Comparison of ENCODE assay signal across 13 cellular contexts in the genomic region with DNA sequence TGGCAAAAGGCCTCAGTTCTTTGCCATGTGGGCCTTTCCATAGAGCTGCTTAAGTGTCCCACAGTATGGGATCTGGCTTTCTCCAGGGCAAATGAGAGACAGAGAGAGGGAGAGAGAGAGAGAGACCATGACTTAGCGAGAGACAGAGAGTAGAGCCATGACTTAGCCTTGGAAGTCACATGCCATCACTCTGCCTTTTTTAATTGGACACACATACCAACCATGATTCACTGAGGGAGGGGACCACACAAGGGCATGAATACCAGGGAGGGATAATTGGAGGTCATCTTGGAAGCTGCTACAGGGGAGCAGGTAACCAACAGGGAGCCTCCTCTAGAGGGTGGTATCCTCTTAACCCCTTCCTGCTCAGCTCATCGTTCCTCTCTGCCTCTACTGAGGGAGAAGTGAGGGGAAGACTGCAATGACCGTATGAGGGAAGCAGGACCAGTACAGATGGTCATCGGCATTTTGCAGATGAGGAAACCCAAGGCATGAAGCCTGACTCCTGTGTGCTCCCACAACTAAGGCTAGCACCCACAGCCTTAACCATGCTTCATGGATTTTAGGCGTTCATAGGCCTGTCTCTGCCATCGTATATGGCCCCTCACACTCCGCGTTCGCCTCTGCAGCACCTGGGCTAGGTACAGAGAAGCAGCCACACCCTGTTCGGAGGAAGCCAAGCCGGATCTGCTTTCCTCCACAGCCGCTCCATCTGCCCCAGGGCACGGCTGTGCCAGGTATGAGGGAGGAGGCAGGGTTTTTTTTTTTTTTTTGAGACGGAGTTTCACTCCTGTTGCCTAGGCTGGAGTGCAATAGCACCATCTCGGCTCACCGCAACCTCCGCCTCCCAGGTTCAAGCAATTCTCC. TPM values are rescaled to one million over a fixed set of nuclear protein-coding genes. Genes with fewer than 3 reads are reported as not detected.
DNase-seq lines count a peak whose midpoint lies in the region; ATAC-seq and TF ChIP-seq lines count a peak whose summit lies in the region.
"Had no signal": no experiment of that assay in that cellular context is flagged by ENCODE, and none has a peak within 500 bp of the region (broad histone marks: within the 10 kb centered on the region; RNA-seq: fewer than 3 reads in every experiment).

No MANE protein-coding gene starts in this region.

- H3K27ac ChIP-seq in esophagus squamous epithelium (peak overlapping the region; percentile 29 to 78 (median 43)), skeletal muscle tissue (ENCODE audit: low read depth, low read length) (peak overlapping the region; percentile 39), caudate nucleus (ENCODE audit: low read depth, low read length) (no peak overlapping the region)
- H3K27ac ChIP-seq: upper lobe of right lung had no signal

- no peak overlapping the region for H3K9ac ChIP-seq in skeletal muscle tissue (ENCODE audit: low read depth in 1 of 3, low read length in 3 of 3)

- no peak for TF ChIP-seq CTCF in esophagus squamous epithelium (IDR thresholded peaks at IDR 0.05)

- no peaks in the 10 kb centered on the region for H3K27me3 ChIP-seq in esophagus squamous epithelium
- no peaks in the 10 kb centered on the region for H3K27me3 ChIP-seq in skeletal muscle tissue (ENCODE audit: control insufficient read depth in 3 of 3, insufficient read depth in 3 of 3, low read length in 3 of 3)
- H3K27me3 ChIP-seq: upper lobe of right lung had no signal

- no peak overlapping the region for H3K4me3 ChIP-seq in esophagus squamous epithelium
- no peak overlapping the region for H3K4me3 ChIP-seq in skeletal muscle tissue (ENCODE audit: low read length in 3 of 3)
- H3K4me3 ChIP-seq: upper lobe of right lung had no signal

- no peak for TF ChIP-seq POLR2A in esophagus squamous epithelium (IDR thresholded peaks at IDR 0.05)

- H3K4me1 ChIP-seq in esophagus squamous epithelium (peaks cover 26 to 71% (median 36%) of the 10 kb centered on the region in 3 donors), skeletal muscle tissue (ENCODE audit: control insufficient read depth in 3 of 3, insufficient read depth in 3 of 3, low read length in 3 of 3) (peaks cover 33 to 44% (median 40%) of the 10 kb centered on the region in 3 donors)

- H3K36me3 ChIP-seq in esophagus squamous epithelium, result peaks cover 6 to 26% (median 9%) of the 10 kb centered on the region in 3 donors
- peaks cover 14 to 20% (median 19%) of the 10 kb centered on the region in 3 donors for H3K36me3 ChIP-seq in skeletal muscle tissue (ENCODE audit: control insufficient read depth in 3 of 3, insufficient read depth in 3 of 3, low read length in 3 of 3)

- DNase-seq in EH (ENCODE audit: low read depth) (peak; percentile 62), NCI-H2171 treated with DMSO at 0.1 percent for 48 hours (lab: John Stamatoyannopoulos, UW) (peak; percentile 70), esophagus squamous epithelium (lab: John Stamatoyannopoulos, UW) (no peak), COLO668 (lab: John Stamatoyannopoulos, UW; ENCODE audit: unreplicated experiment) (no peak), caudate nucleus (lab: John Stamatoyannopoulos, UW) (no peak)
- DNase-seq: DMS79, left cardiac atrium, NCI-H187 treated with DMSO at 0.1 percent for 48 hours, posterior cingulate gyrus, upper lobe of right lung had no signal

- no peak for ATAC-seq in GM18517 (IDR thresholded peaks at IDR 0.05; ENCODE audit: unreplicated experiment)
- no peak for ATAC-seq in GM19452 (IDR thresholded peaks at IDR 0.05; ENCODE audit: unreplicated experiment)
- ATAC-seq: left cardiac atrium, upper lobe of right lung had no signal

- 51 to 56% methylated on average over 13 to 16 of the region's 17 CpGs for WGBS in esophagus squamous epithelium, 2 donors

- H3K9me3 ChIP-seq in esophagus squamous epithelium, result no peaks in the 10 kb centered on the region
- H3K9me3 ChIP-seq in skeletal muscle tissue (ENCODE audit: control insufficient read depth in 3 of 3, low read length in 3 of 3), result no peaks in the 10 kb centered on the region
- H3K9me3 ChIP-seq: upper lobe of right lung had no signal

- intact Hi-C loops in esophagus squamous epithelium (cut with DNase I), result no loop called here

RNA-seq across cellular contexts. Expression of a gene that starts 38.6 kb away (rescaled TPM):
- total RNA-seq in esophagus squamous epithelium (10 to 100 TPM in 3 of 4 donors, 1 to 10 TPM in 1; 9.1 to 30.1 (median 12.1) TPM), skeletal muscle tissue (7.8 TPM)

Comparison
In these comparisons a context has a peak if more than half of its experiments do, and no peak if none do; other contexts are left out.
1. DNase-seq: peak in EH (single experiment) and NCI-H2171 treated with DMSO at 0.1 percent for 48 hours (single experiment); none in esophagus squamous epithelium (single experiment), COLO668 (single experiment) and caudate nucleus (0 of 61).